16 cellular contexts compared by ENCODE assay signal in genomic region chr19:6250024-6250605, GRCh38. TPM values are rescaled to one million over a fixed set of nuclear protein-coding genes. Genes with fewer than 3 reads are reported as not detected.
A peak's percentile ranks its signal among the peaks of the same experiment; 100 is the strongest.
DNase-seq lines count a peak whose midpoint lies in the region; ATAC-seq and TF ChIP-seq lines count a peak whose summit lies in the region.
"Had no signal": no experiment of that assay in that cellular context is flagged by ENCODE, and none has a peak within 500 bp of the region (broad histone marks: within the 10 kb centered on the region; RNA-seq: fewer than 3 reads in every experiment).

No MANE protein-coding gene starts in this region.

- TF ChIP-seq CTCF in WTC11 (IDR thresholded peaks at IDR 0.05) = no peak
- TF ChIP-seq CTCF in progenitor cell of endocrine pancreas (IDR thresholded peaks at IDR 0.05; ENCODE audit: unreplicated experiment) = no peak
- TF ChIP-seq CTCF in type B pancreatic cell (conservative IDR thresholded peaks at IDR 0.05) = no peak
- no peak for TF ChIP-seq CTCF in prostate gland (IDR thresholded peaks at IDR 0.05)

- intact Hi-C loops in prostate gland (cut with DNase I) = no loop called here

- TF ChIP-seq POLR2A in prostate gland (IDR thresholded peaks at IDR 0.05) = no peak

- DNase-seq in activated T-cell treated with anti-CD3 and anti-CD28 coated beads, Interleukin-2, amount 50 U/mL, for 24 hours = no peak
- DNase-seq in activated T-cell treated with anti-CD3 and anti-CD28 coated beads for 4 hours (no peak), WTC11 (ENCODE audit: low spot score) (no peak), dermis microvascular lymphatic vessel endothelial cell (ENCODE audit: low read depth in 2 of 2) (peak; percentile 58 to 70), progenitor cell of endocrine pancreas (ENCODE audit: low spot score, unreplicated experiment) (no peak), type B pancreatic cell (ENCODE audit: extremely low spot score, unreplicated experiment) (no peak), DMS53 treated with DMSO at 0.1 percent for 48 hours (lab: John Stamatoyannopoulos, UW; ENCODE audit: unreplicated experiment) (no peak), prostate gland (ENCODE audit: low spot score) (no peak)
- DNase-seq: activated gamma-delta T cell; Caco-2; NCI-H1417; NCI-H446; SHP77 treated with DMSO at 0.1 percent for 48 hours; stimulated activated CD4-positive, alpha-beta T cell treated with anti-CD3 and anti-CD28 coated beads, Interleukin-1b, Interleukin-23, amount 100 ng/mL, for 48 hours; T-helper 9 cell had no signal

- H3K4me3 Mint-ChIP-seq in activated T-cell treated with anti-CD3 and anti-CD28 coated beads, Interleukin-2, amount 50 U/mL, for 24 hours = no peak overlapping the region
- H3K4me3 Mint-ChIP-seq in WTC11 (no peak overlapping the region), progenitor cell of endocrine pancreas (ENCODE audit: low read depth) (no peak overlapping the region), type B pancreatic cell (no peak overlapping the region)

- peak overlapping the region; percentile 64 for H3K27ac Mint-ChIP-seq in activated T-cell treated with anti-CD3 and anti-CD28 coated beads, Interleukin-2, amount 50 U/mL, for 24 hours
- H3K27ac Mint-ChIP-seq in WTC11 (peak overlapping the region; percentile 53; the same call in 1 of the 2 replicates), progenitor cell of endocrine pancreas (peak overlapping the region; percentile 79), type B pancreatic cell (no peak overlapping the region)

- H3K4me1 Mint-ChIP-seq in activated T-cell treated with anti-CD3 and anti-CD28 coated beads, Interleukin-2, amount 50 U/mL, for 24 hours (ENCODE audit: low read depth) = peaks cover 54% of the 10 kb centered on the region
- H3K4me1 Mint-ChIP-seq in WTC11 = peaks cover 3% of the 10 kb centered on the region
- peaks cover 17% of the 10 kb centered on the region for H3K4me1 Mint-ChIP-seq in progenitor cell of endocrine pancreas (ENCODE audit: low read depth)
- H3K4me1 Mint-ChIP-seq in type B pancreatic cell (ENCODE audit: unreplicated experiment) = peaks cover 23% of the 10 kb centered on the region

- H3K27me3 Mint-ChIP-seq in activated T-cell treated with anti-CD3 and anti-CD28 coated beads, Interleukin-2, amount 50 U/mL, for 24 hours = no peaks in the 10 kb centered on the region
- H3K27me3 Mint-ChIP-seq in WTC11 (ENCODE audit: low read depth) (no peaks in the 10 kb centered on the region), progenitor cell of endocrine pancreas (no peaks in the 10 kb centered on the region), type B pancreatic cell (no peaks in the 10 kb centered on the region)

- no peak for ATAC-seq in WTC11

- CTCF ChIA-PET in WTC11 (lab: Charles Lee) = no interaction called here

- 87% methylated on average over 3 of the region's 3 CpGs for WGBS in prostate gland

- H3K27me3 ChIP-seq in prostate gland (replicated peaks; ENCODE audit: insufficient read depth) = no peaks in the 10 kb centered on the region
- H3K27me3 ChIP-seq: hepatocyte had no signal

- H3K36me3 Mint-ChIP-seq in activated T-cell treated with anti-CD3 and anti-CD28 coated beads, Interleukin-2, amount 50 U/mL, for 24 hours (ENCODE audit: low read depth) = peaks cover 73% of the 10 kb centered on the region
- H3K36me3 Mint-ChIP-seq in WTC11 (peaks cover 37% of the 10 kb centered on the region), progenitor cell of endocrine pancreas (ENCODE audit: insufficient read depth) (peaks cover 33% of the 10 kb centered on the region), type B pancreatic cell (peaks cover 42% of the 10 kb centered on the region)

- H3K27ac ChIP-seq in prostate gland = no peak overlapping the region
- H3K27ac ChIP-seq: hepatocyte had no signal

- POLR2A ChIA-PET in WTC11 (lab: Charles Lee) = no interaction called here

- no peaks in the 10 kb centered on the region for H3K9me3 ChIP-seq in prostate gland
- H3K9me3 ChIP-seq: Caco-2 had no signal

- H3K9me3 Mint-ChIP-seq in activated T-cell treated with anti-CD3 and anti-CD28 coated beads, Interleukin-2, amount 50 U/mL, for 24 hours = no peaks in the 10 kb centered on the region
- peaks cover 22% of the 10 kb centered on the region for H3K9me3 Mint-ChIP-seq in WTC11
- peaks cover 17% of the 10 kb centered on the region for H3K9me3 Mint-ChIP-seq in progenitor cell of endocrine pancreas (ENCODE audit: low read depth)
- no peaks in the 10 kb centered on the region for H3K9me3 Mint-ChIP-seq in type B pancreatic cell

- H3K36me3 ChIP-seq in prostate gland = no peaks in the 10 kb centered on the region

- H3K4me3 ChIP-seq in prostate gland = no peak overlapping the region
- H3K4me3 ChIP-seq: hepatocyte had no signal

- H3K4me1 ChIP-seq in prostate gland (replicated peaks) = no peaks in the 10 kb centered on the region
- H3K4me1 ChIP-seq: Caco-2 had no signal

TF ChIP-seq in WTC11, 78 proteins besides CTCF, POLR2A, EP300 and RAD21:
- TF ChIP-seq HMGA2 (CRISPR knock-in tag; IDR thresholded peaks at IDR 0.05) (no peak), ARID4B (CRISPR knock-in tag; IDR thresholded peaks at IDR 0.05; ENCODE audit: borderline replicate concordance) (no peak), JUN (CRISPR knock-in tag; IDR thresholded peaks at IDR 0.05) (no peak), EMX1 (CRISPR knock-in tag; IDR thresholded peaks at IDR 0.05) (no peak), NFE2L1 (CRISPR knock-in tag; IDR thresholded peaks at IDR 0.05) (no peak), NR3C1 (CRISPR knock-in tag; conservative IDR thresholded peaks at IDR 0.05; ENCODE audit: low read depth) (no peak), NR1H2 (CRISPR knock-in tag; IDR thresholded peaks at IDR 0.05) (no peak), ZNF232 (CRISPR knock-in tag; IDR thresholded peaks at IDR 0.05) (no peak), TEAD1 (CRISPR knock-in tag; IDR thresholded peaks at IDR 0.05) (no peak)
- TF ChIP-seq, protein P1, sequence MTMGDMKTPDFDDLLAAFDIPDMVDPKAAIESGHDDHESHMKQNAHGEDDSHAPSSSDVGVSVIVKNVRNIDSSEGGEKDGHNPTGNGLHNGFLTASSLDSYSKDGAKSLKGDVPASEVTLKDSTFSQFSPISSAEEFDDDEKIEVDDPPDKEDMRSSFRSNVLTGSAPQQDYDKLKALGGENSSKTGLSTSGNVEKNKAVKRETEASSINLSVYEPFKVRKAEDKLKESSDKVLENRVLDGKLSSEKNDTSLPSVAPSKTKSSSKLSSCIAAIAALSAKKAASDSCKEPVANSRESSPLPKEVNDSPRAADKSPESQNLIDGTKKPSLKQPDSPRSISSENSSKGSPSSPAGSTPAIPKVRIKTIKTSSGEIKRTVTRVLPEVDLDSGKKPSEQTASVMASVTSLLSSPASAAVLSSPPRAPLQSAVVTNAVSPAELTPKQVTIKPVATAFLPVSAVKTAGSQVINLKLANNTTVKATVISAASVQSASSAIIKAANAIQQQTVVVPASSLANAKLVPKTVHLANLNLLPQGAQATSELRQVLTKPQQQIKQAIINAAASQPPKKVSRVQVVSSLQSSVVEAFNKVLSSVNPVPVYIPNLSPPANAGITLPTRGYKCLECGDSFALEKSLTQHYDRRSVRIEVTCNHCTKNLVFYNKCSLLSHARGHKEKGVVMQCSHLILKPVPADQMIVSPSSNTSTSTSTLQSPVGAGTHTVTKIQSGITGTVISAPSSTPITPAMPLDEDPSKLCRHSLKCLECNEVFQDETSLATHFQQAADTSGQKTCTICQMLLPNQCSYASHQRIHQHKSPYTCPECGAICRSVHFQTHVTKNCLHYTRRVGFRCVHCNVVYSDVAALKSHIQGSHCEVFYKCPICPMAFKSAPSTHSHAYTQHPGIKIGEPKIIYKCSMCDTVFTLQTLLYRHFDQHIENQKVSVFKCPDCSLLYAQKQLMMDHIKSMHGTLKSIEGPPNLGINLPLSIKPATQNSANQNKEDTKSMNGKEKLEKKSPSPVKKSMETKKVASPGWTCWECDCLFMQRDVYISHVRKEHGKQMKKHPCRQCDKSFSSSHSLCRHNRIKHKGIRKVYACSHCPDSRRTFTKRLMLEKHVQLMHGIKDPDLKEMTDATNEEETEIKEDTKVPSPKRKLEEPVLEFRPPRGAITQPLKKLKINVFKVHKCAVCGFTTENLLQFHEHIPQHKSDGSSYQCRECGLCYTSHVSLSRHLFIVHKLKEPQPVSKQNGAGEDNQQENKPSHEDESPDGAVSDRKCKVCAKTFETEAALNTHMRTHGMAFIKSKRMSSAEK (CRISPR knock-in tag; IDR thresholded peaks at IDR 0.05; ENCODE audit: borderline replicate concordance) = no peak
TF ChIP-seq in WTC11: peak in this region for 0.

RNA-seq across cellular contexts. Expression of gene MLLT1, which starts 29.7 kb away (rescaled TPM):
- total RNA-seq in WTC11 (2021) = 49.9 to 58.2 TPM (median 50.2 TPM) in 3 replicates
- total RNA-seq in dermis microvascular lymphatic vessel endothelial cell = 3.5 and 9.4 TPM in 2 replicates
- total RNA-seq in progenitor cell of endocrine pancreas = 93.6 and 106 TPM in 2 replicates
- 51.3 and 106 TPM in 2 replicates for total RNA-seq in type B pancreatic cell (ENCODE audit: low replicate concordance)
- total RNA-seq in prostate gland = 10 to 100 TPM; 39.9 to 41.4 TPM

Comparison
In these comparisons a context has a peak if more than half of its experiments do, and no peak if none do; other contexts are left out.
1. DNase-seq: peak in dermis microvascular lymphatic vessel endothelial cell (2 of 2); none in activated T-cell treated with anti-CD3 and anti-CD28 coated beads, Interleukin-2, amount 50 U/mL, for 24 hours (single experiment), activated T-cell treated with anti-CD3 and anti-CD28 coated beads for 4 hours (single experiment), WTC11 (single experiment), progenitor cell of endocrine pancreas (single experiment), type B pancreatic cell (single experiment), DMS53 treated with DMSO at 0.1 percent for 48 hours (single experiment) and prostate gland (single experiment).